In genomic region chr1:150281758-150282557, GRCh38 we compare ENCODE assay signal across 8 cellular contexts. TPM values are rescaled to one million over a fixed set of nuclear protein-coding genes. Genes with fewer than 3 reads are reported as not detected.
A peak's percentile ranks its signal among the peaks of the same experiment; 100 is the strongest.
DNase-seq lines count a peak whose midpoint lies in the region; FAIRE-seq and TF ChIP-seq lines count a peak whose summit lies in the region.

TSS of gene CIART (plus strand) at chr1:150282554. CDS start at chr1:150283268, 714 bp downstream.

- DNase-seq in GM18507 (ENCODE audit: extremely low spot score, insufficient read length, low read depth) (no peak), OCI-LY7 (ENCODE audit: low spot score) (no peak), activated T-helper 1 cell treated with Interleukin-2 at 50 U/mL for 16 hours (ENCODE audit: low read depth) (peak; percentile 66), esophagus muscularis mucosa (ENCODE audit: extremely low spot score) (peak; percentile 99), mucosa of gallbladder (ENCODE audit: low spot score) (peak; percentile 96), LoVo (ENCODE audit: low spot score) (no peak)
- peak; percentile 30 to 55 for DNase-seq in stimulated activated CD8-positive, alpha-beta memory T cell treated with anti-CD3 and anti-CD28 coated beads, Interleukin-2, amount 100 ng/mL, for 48 hours (ENCODE audit: low read depth in 2 of 2)

- peak; percentile 2 for TF ChIP-seq POLR2A in esophagus muscularis mucosa (IDR thresholded peaks at IDR 0.05; ENCODE audit: low read depth)

- POLR2A ChIA-PET in OCI-LY7 (lab: Charles Lee), result interaction anchor here (0.5 to 1.1 kb wide), 3 partner anchors 9 to 78 kb away, joined by 3 read pairs; no protein-coding TSS in a partner anchor

- TF ChIP-seq EP300 in esophagus muscularis mucosa (IDR thresholded peaks at IDR 0.05), result peak; percentile 81

- H3K36me3 ChIP-seq in HUES6 (ENCODE audit: control insufficient read depth, insufficient read depth, low read length) (peaks cover 8% of the 10 kb centered on the region; the same call in 1 of the 2 replicates), OCI-LY7 (ENCODE audit: insufficient read depth, low read length) (no peaks in the 10 kb centered on the region), esophagus muscularis mucosa (peaks cover 7 to 28% (median 15%) of the 10 kb centered on the region in 4 donors)

- no peaks in the 10 kb centered on the region for H4K20me1 ChIP-seq in OCI-LY7 (ENCODE audit: insufficient read depth, low read length)

- H3K4me2 ChIP-seq in OCI-LY7 (ENCODE audit: low read length), result no peak within 1 kb of the TSS

- TF ChIP-seq CTCF in OCI-LY7 (conservative IDR thresholded peaks at IDR 0.05; ENCODE audit: low read length) (no peak), esophagus muscularis mucosa (IDR thresholded peaks at IDR 0.05) (no peak)

- no peaks in the 10 kb centered on the region for H3K79me2 ChIP-seq in OCI-LY7 (ENCODE audit: insufficient read depth, low read depth, low read length)

- H3K27me3 ChIP-seq in HUES6 (ENCODE audit: control insufficient read depth, insufficient read depth, low read length) (peaks cover 17% of the 10 kb centered on the region), esophagus muscularis mucosa (no peaks in the 10 kb centered on the region)

- peak within 1 kb of the TSS; percentile 83 for H3K4me3 ChIP-seq in HUES6 (ENCODE audit: low read depth, low read length)
- H3K4me3 ChIP-seq in OCI-LY7 (ENCODE audit: low read depth, low read length, poor library complexity, severe bottlenecking), result no peak within 1 kb of the TSS
- peak within 1 kb of the TSS; percentile 62 to 77 (median 69) for H3K4me3 ChIP-seq in esophagus muscularis mucosa

- 2% methylated on average over 40 of the region's 46 CpGs for WGBS in esophagus muscularis mucosa

- peaks cover 16% of the 10 kb centered on the region for H3K4me1 ChIP-seq in HUES6 (ENCODE audit: control insufficient read depth, insufficient read depth, low read length)
- H3K4me1 ChIP-seq in OCI-LY7 (ENCODE audit: insufficient read depth, low read length, poor library complexity, severe bottlenecking), result peaks cover 7% of the 10 kb centered on the region
- peaks cover 23 to 49% (median 46%) of the 10 kb centered on the region in 4 donors for H3K4me1 ChIP-seq in esophagus muscularis mucosa

- no peaks in the 10 kb centered on the region for H3K9me2 ChIP-seq in OCI-LY7 (ENCODE audit: insufficient read depth, low read length)

- peak; percentile 69 for FAIRE-seq in GM18507 (lab: Jason Lieb, UNC)

- H3K27ac ChIP-seq in HUES6 (ENCODE audit: low read depth, low read length), result peak within 1 kb of the TSS; percentile 44
- H3K27ac ChIP-seq in OCI-LY7 (ENCODE audit: low read depth, low read length, poor library complexity, severe bottlenecking), result no peak within 1 kb of the TSS
- H3K27ac ChIP-seq in esophagus muscularis mucosa (replicated peaks in 1 of 4), result peak within 1 kb of the TSS; percentile 91 to 96 (median 95)

- 0 out of 2 replicates have a peak within 1 kb of the TSS, but pooled peaks have one; percentile 56 for H2AFZ ChIP-seq in OCI-LY7 (ENCODE audit: low read length)

- no TSS peak for BruUV-seq in OCI-LY7 (replicated peaks; lab: Mats Ljungman, UMichigan)

- intact Hi-C loops in OCI-LY7 (cut with micrococcal nuclease; ENCODE audit: unreplicated experiment), result loop anchor here (1.0 kb wide), 1 partner anchor 27 kb away; no protein-coding TSS in a partner anchor
- intact Hi-C loops in esophagus muscularis mucosa (cut with DNase I), result loop anchor here (2.0 kb wide), 1 partner anchor 25 kb away; the partner anchor contains the start of gene CA14

- no peaks in the 10 kb centered on the region for H3K9me3 ChIP-seq in HUES6 (ENCODE audit: control insufficient read depth, insufficient read depth, low read depth, low read length)
- no peaks in the 10 kb centered on the region for H3K9me3 ChIP-seq in OCI-LY7 (ENCODE audit: low read length)
- no peaks in the 10 kb centered on the region for H3K9me3 ChIP-seq in esophagus muscularis mucosa

- CTCF ChIA-PET in OCI-LY7 (lab: Charles Lee; ENCODE audit: unreplicated experiment), result interaction anchor here (0.6 to 1.2 kb wide), 3 partner anchors 13 to 334 kb away, joined by 3 to 7 read pairs (median 4); partner anchors contain the start of gene APH1A

- H3K9ac ChIP-seq in HUES6 (ENCODE audit: low read length), result peak within 1 kb of the TSS; percentile 80

RNA-seq across cellular contexts. Expression of gene CIART, which starts in this region (rescaled TPM):
- not detected in 2 replicates for total RNA-seq in OCI-LY7 (2014; rRNA removed; shearing (Covaris generic))
- total RNA-seq in OCI-LY7 (2022) (0.63 and 0.68 TPM in 2 replicates), esophagus muscularis mucosa (10 to 100 TPM; 13.7 to 26.0 (median 14.2) TPM), mucosa of gallbladder (7.7 TPM)

Comparison
In these comparisons a context has a peak if more than half of its experiments do, and no peak if none do; other contexts are left out.
1. DNase-seq: peak in activated T-helper 1 cell treated with Interleukin-2 at 50 U/mL for 16 hours (single experiment), esophagus muscularis mucosa (single experiment), mucosa of gallbladder (single experiment) and stimulated activated CD8-positive, alpha-beta memory T cell treated with anti-CD3 and anti-CD28 coated beads, Interleukin-2, amount 100 ng/mL, for 48 hours (2 of 2); none in GM18507 (single experiment), OCI-LY7 (single experiment) and LoVo (single experiment).